ENCODE assay signal across 15 cellular contexts in genomic region chr10:10785627-10786333, GRCh38.
A peak's percentile ranks its signal among the peaks of the same experiment; 100 is the strongest.
DNase-seq lines count a peak whose midpoint lies in the region; ATAC-seq, FAIRE-seq and TF ChIP-seq lines count a peak whose summit lies in the region.
"Had no signal": no experiment of that assay in that cellular context is flagged by ENCODE, and none has a peak within 500 bp of the region (broad histone marks: within the 10 kb centered on the region; RNA-seq: fewer than 3 reads in every experiment).

No MANE protein-coding gene starts in this region.

- no peak overlapping the region for H3K4me3 Mint-ChIP-seq in activated CD8-positive, alpha-beta T cell treated with anti-CD3 and anti-CD28 coated beads, Interleukin-2, amount 10 ng/mL, durations not matched to agents 7 days and 5 days
- H3K4me3 Mint-ChIP-seq in activated CD8-positive, alpha-beta memory T cell treated with anti-CD3 and anti-CD28 coated beads, Interleukin-2, amount 10 ng/mL, durations not matched to agents 7 days and 5 days, result no peak overlapping the region
- H3K4me3 Mint-ChIP-seq: central memory CD8-positive, alpha-beta T cell had no signal

- H3K9ac ChIP-seq in subcutaneous abdominal adipose tissue (ENCODE audit: low read length in 5 of 5), result no peak overlapping the region

- peaks cover 5% of the 10 kb centered on the region for H3K27me3 Mint-ChIP-seq in activated CD8-positive, alpha-beta T cell treated with anti-CD3 and anti-CD28 coated beads, Interleukin-2, amount 10 ng/mL, durations not matched to agents 7 days and 5 days (ENCODE audit: low read depth)
- H3K27me3 Mint-ChIP-seq in activated CD8-positive, alpha-beta memory T cell treated with anti-CD3 and anti-CD28 coated beads, Interleukin-2, amount 10 ng/mL, durations not matched to agents 7 days and 5 days, result peaks cover 10% of the 10 kb centered on the region

- H3K9me3 ChIP-seq in subcutaneous abdominal adipose tissue (ENCODE audit: control insufficient read depth in 5 of 5, low read length in 5 of 5), result peaks cover 0 to 4% (median 0%) of the 10 kb centered on the region in 5 donors

- H3K36me3 Mint-ChIP-seq in activated CD8-positive, alpha-beta T cell treated with anti-CD3 and anti-CD28 coated beads, Interleukin-2, amount 10 ng/mL, durations not matched to agents 7 days and 5 days (ENCODE audit: low read depth), result no peaks in the 10 kb centered on the region
- H3K36me3 Mint-ChIP-seq in activated CD8-positive, alpha-beta memory T cell treated with anti-CD3 and anti-CD28 coated beads, Interleukin-2, amount 10 ng/mL, durations not matched to agents 7 days and 5 days, result no peaks in the 10 kb centered on the region

- DNase-seq in HTR-8/SVneo (ENCODE audit: insufficient read length, low spot score), result peak; percentile 13
- peak; percentile 28 to 76 for DNase-seq in SW 1271 (lab: John Stamatoyannopoulos, UW)
- DNase-seq in fibroblast of the aortic adventitia (ENCODE audit: low read depth), result peak; percentile 66
- no peak for DNase-seq in activated CD8-positive, alpha-beta T cell treated with anti-CD3 and anti-CD28 coated beads, Interleukin-2, amount 10 ng/mL, durations not matched to agents 7 days and 5 days
- DNase-seq in posterior cingulate gyrus, result no peak
- no peak for DNase-seq in activated CD8-positive, alpha-beta memory T cell treated with anti-CD3 and anti-CD28 coated beads, Interleukin-2, amount 10 ng/mL, durations not matched to agents 7 days and 5 days
- DNase-seq: activated CD4-positive, CD25-positive, alpha-beta regulatory T cell treated with anti-CD3 and anti-CD28 coated beads, Interleukin-2, amount 50 U/mL, for 72 hours; DMS153; NCI-H1105; NCI-H526 had no signal

- peak overlapping the region; percentile 91 for H3K27ac ChIP-seq in subcutaneous abdominal adipose tissue (ENCODE audit: low read depth, low read length)

- H3K4me1 ChIP-seq in subcutaneous abdominal adipose tissue (ENCODE audit: control insufficient read depth in 5 of 5, insufficient read depth in 5 of 5, low read length in 5 of 5), result peaks cover 2 to 38% (median 23%) of the 10 kb centered on the region in 5 donors

- intact Hi-C loops in posterior cingulate gyrus (cut with DNase I), result no loop called here

- H3K27me3 ChIP-seq in subcutaneous abdominal adipose tissue (ENCODE audit: control insufficient read depth in 5 of 5, insufficient read depth in 4 of 5, low read length in 5 of 5), result no peaks in the 10 kb centered on the region

- H3K4me3 ChIP-seq in fibroblast of the aortic adventitia (ENCODE audit: low read depth, low read length), result no peak overlapping the region
- peak overlapping the region in 1 of 5 donors; percentile 6 for H3K4me3 ChIP-seq in subcutaneous abdominal adipose tissue (ENCODE audit: low read depth in 1 of 5, low read length in 5 of 5)
- H3K4me3 ChIP-seq: lung had no signal

- H3K36me3 ChIP-seq in subcutaneous abdominal adipose tissue (ENCODE audit: control insufficient read depth in 5 of 5, insufficient read depth in 5 of 5, low read length in 5 of 5), result no peaks in the 10 kb centered on the region

- CTCF ChIA-PET in activated CD8-positive, alpha-beta T cell treated with anti-CD3 and anti-CD28 coated beads, Interleukin-2, amount 10 ng/mL, durations not matched to agents 7 days and 5 days (lab: Charles Lee), result no interaction called here
- CTCF ChIA-PET in activated CD8-positive, alpha-beta memory T cell treated with anti-CD3 and anti-CD28 coated beads, Interleukin-2, amount 10 ng/mL, durations not matched to agents 7 days and 5 days (lab: Charles Lee), result no interaction called here

- POLR2A ChIA-PET in activated CD8-positive, alpha-beta T cell treated with anti-CD3 and anti-CD28 coated beads, Interleukin-2, amount 10 ng/mL, durations not matched to agents 7 days and 5 days (lab: Charles Lee), result no interaction called here

- TF ChIP-seq CTCF in fibroblast of the aortic adventitia (IDR thresholded peaks at IDR 0.05; ENCODE audit: insufficient read depth, low read length), result no peak

- H3K4me1 Mint-ChIP-seq in activated CD8-positive, alpha-beta T cell treated with anti-CD3 and anti-CD28 coated beads, Interleukin-2, amount 10 ng/mL, durations not matched to agents 7 days and 5 days (ENCODE audit: low read depth), result no peaks in the 10 kb centered on the region
- no peaks in the 10 kb centered on the region for H3K4me1 Mint-ChIP-seq in activated CD8-positive, alpha-beta memory T cell treated with anti-CD3 and anti-CD28 coated beads, Interleukin-2, amount 10 ng/mL, durations not matched to agents 7 days and 5 days
- H3K4me1 Mint-ChIP-seq: central memory CD8-positive, alpha-beta T cell had no signal

- no peak for ATAC-seq in activated CD8-positive, alpha-beta T cell treated with anti-CD3 and anti-CD28 coated beads, Interleukin-2, amount 10 ng/mL, durations not matched to agents 7 days and 5 days
- ATAC-seq in activated CD8-positive, alpha-beta memory T cell treated with anti-CD3 and anti-CD28 coated beads, Interleukin-2, amount 10 ng/mL, durations not matched to agents 7 days and 5 days, result no peak
- ATAC-seq: SK-N-SH treated with all-trans-retinoic acid at 6 μM for 48 hours had no signal

- no peak overlapping the region for H3K27ac Mint-ChIP-seq in activated CD8-positive, alpha-beta T cell treated with anti-CD3 and anti-CD28 coated beads, Interleukin-2, amount 10 ng/mL, durations not matched to agents 7 days and 5 days
- no peak overlapping the region for H3K27ac Mint-ChIP-seq in activated CD8-positive, alpha-beta memory T cell treated with anti-CD3 and anti-CD28 coated beads, Interleukin-2, amount 10 ng/mL, durations not matched to agents 7 days and 5 days
- H3K27ac Mint-ChIP-seq: progenitor cell of endocrine pancreas had no signal

- no peaks in the 10 kb centered on the region for H3K9me3 Mint-ChIP-seq in activated CD8-positive, alpha-beta T cell treated with anti-CD3 and anti-CD28 coated beads, Interleukin-2, amount 10 ng/mL, durations not matched to agents 7 days and 5 days (ENCODE audit: insufficient read depth)
- no peaks in the 10 kb centered on the region for H3K9me3 Mint-ChIP-seq in activated CD8-positive, alpha-beta memory T cell treated with anti-CD3 and anti-CD28 coated beads, Interleukin-2, amount 10 ng/mL, durations not matched to agents 7 days and 5 days (ENCODE audit: low read depth)
- H3K9me3 Mint-ChIP-seq: central memory CD8-positive, alpha-beta T cell had no signal

- no peak for FAIRE-seq in HTR-8/SVneo (lab: Jason Lieb, UNC)

Comparison
In these comparisons a context has a peak if more than half of its experiments do, and no peak if none do; other contexts are left out.
1. DNase-seq: peak in HTR-8/SVneo (single experiment), SW 1271 (2 of 2) and fibroblast of the aortic adventitia (single experiment); none in activated CD8-positive, alpha-beta T cell treated with anti-CD3 and anti-CD28 coated beads, Interleukin-2, amount 10 ng/mL, durations not matched to agents 7 days and 5 days (single experiment), posterior cingulate gyrus (0 of 10) and activated CD8-positive, alpha-beta memory T cell treated with anti-CD3 and anti-CD28 coated beads, Interleukin-2, amount 10 ng/mL, durations not matched to agents 7 days and 5 days (single experiment).